In the genomic region with DNA sequence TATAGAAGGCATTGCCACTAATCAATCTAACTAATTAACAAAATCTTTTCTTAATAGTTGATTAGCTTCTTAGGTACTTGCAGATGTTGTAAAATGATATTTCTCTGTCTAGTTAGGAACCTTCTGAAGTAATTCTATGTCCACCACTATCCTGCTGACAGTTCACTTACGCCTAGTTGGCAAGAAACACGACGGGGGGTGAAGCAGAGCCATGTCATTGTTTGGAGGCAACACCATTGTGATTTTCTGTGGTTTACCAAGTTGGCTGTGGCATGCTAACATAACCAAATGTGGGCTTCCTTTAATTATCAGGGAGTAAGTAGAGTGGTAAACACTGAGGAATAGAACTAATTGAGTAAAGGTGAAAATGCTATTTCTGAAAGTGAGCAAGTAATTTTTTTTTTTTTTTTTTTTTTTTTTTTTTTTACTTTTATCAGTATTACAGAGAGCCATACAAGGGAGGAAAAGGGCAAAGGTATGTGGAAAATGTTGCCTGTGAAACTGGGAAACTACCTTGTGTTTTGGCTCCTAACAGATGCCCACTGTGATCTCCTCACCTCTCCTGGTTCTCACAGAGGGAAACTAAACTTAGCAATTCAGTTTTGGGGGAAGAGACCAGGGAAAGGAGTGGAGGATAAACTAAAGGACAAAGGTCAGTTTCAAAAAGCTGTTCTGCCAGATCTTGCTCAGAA, we compare ENCODE assay signal across 16 cellular contexts.
DNase-seq lines count a peak whose midpoint lies in the region; ATAC-seq, FAIRE-seq and TF ChIP-seq lines count a peak whose summit lies in the region.
"Had no signal": no experiment of that assay in that cellular context is flagged by ENCODE, and none has a peak within 500 bp of the region (broad histone marks: within the 10 kb centered on the region; RNA-seq: fewer than 3 reads in every experiment).

No MANE protein-coding gene starts in this region.

- H3K4me3 ChIP-seq in right atrium auricular region: no peak overlapping the region
- H3K4me3 ChIP-seq in cardiac fibroblast (replicated peaks in 1 of 2; ENCODE audit: low read depth in 2 of 2, low read length in 2 of 2): no peak overlapping the region
- H3K4me3 ChIP-seq in upper lobe of left lung: no peak overlapping the region
- H3K4me3 ChIP-seq: A549, thoracic aorta had no signal

- DNase-seq in left cardiac atrium: no peak
- DNase-seq in right atrium auricular region (ENCODE audit: low spot score): no peak
- DNase-seq in cardiac fibroblast (ENCODE audit: low read depth in 2 of 2): peak; percentile 54 to 67
- DNase-seq in lung microvascular endothelial cell (ENCODE audit: low read depth in 2 of 2): peak; percentile 64 to 92
- DNase-seq in upper lobe of left lung: no peak
- no peak for DNase-seq in HUDEP-2 (lab: John Stamatoyannopoulos, UW; ENCODE audit: unreplicated experiment in 76 of 76)
- DNase-seq in urothelium cell line (ENCODE audit: low spot score): no peak
- DNase-seq: activated CD8-positive, alpha-beta T cell treated with anti-CD3 and anti-CD28 coated beads for 36 hours; NCI-H1930; NCI-H82; occipital lobe; SIG-M5; stimulated activated CD4-positive, alpha-beta T cell treated with anti-CD3 and anti-CD28 coated beads, Interleukin-15, amount 100 ng/mL, for 24 hours had no signal

- H3K27me3 ChIP-seq in right atrium auricular region (no peaks in the 10 kb centered on the region), upper lobe of left lung (no peaks in the 10 kb centered on the region)

- no peak for TF ChIP-seq CTCF in right atrium auricular region (IDR thresholded peaks at IDR 0.05)
- TF ChIP-seq CTCF in cardiac fibroblast (IDR thresholded peaks at IDR 0.05; ENCODE audit: low read depth, low read length): no peak
- TF ChIP-seq CTCF in upper lobe of left lung (IDR thresholded peaks at IDR 0.05): no peak

- ATAC-seq in left cardiac atrium: peak; percentile 50 to 60
- ATAC-seq in upper lobe of left lung (ENCODE audit: low FRiP score in 2 of 2): no peak
- ATAC-seq in HG03457 (IDR thresholded peaks at IDR 0.05; ENCODE audit: unreplicated experiment): no peak
- ATAC-seq: A549; activated CD8-positive, alpha-beta T cell treated with anti-CD3 and anti-CD28 coated beads for 36 hours had no signal

- FAIRE-seq in urothelium cell line (lab: Jason Lieb, UNC): no peak
- FAIRE-seq: A549 had no signal

- WGBS in upper lobe of left lung, 2 donors: 10 to 32% methylated on average over 3 of the region's 3 CpGs

- no peaks in the 10 kb centered on the region for H3K36me3 ChIP-seq in right atrium auricular region
- no peaks in the 10 kb centered on the region for H3K36me3 ChIP-seq in upper lobe of left lung
- H3K36me3 ChIP-seq: thoracic aorta had no signal

- TF ChIP-seq EP300 in upper lobe of left lung (IDR thresholded peaks at IDR 0.05): no peak

- no peak for TF ChIP-seq POLR2A in upper lobe of left lung (IDR thresholded peaks at IDR 0.05)

- H3K4me1 ChIP-seq in right atrium auricular region: no peaks in the 10 kb centered on the region
- H3K4me1 ChIP-seq in upper lobe of left lung: peaks cover 4 to 8% (median 5%) of the 10 kb centered on the region in 4 donors

- no peak overlapping the region for H3K27ac ChIP-seq in right atrium auricular region
- peak overlapping the region in 3 of 4 donors; percentile 7 to 67 (median 31) for H3K27ac ChIP-seq in upper lobe of left lung
- H3K27ac ChIP-seq: A549, thoracic aorta had no signal

- H3K9me3 ChIP-seq in right atrium auricular region (no peaks in the 10 kb centered on the region), upper lobe of left lung (no peaks in the 10 kb centered on the region)
- H3K9me3 ChIP-seq: A549, thoracic aorta had no signal

- intact Hi-C loops in left cardiac atrium (cut with DNase I): no loop called here

Comparison
In these comparisons a context has a peak if more than half of its experiments do, and no peak if none do; other contexts are left out.
1. ATAC-seq: peak in left cardiac atrium (2 of 2); none in upper lobe of left lung (0 of 2) and HG03457 (single experiment).
2. DNase-seq: peak in cardiac fibroblast (2 of 2) and lung microvascular endothelial cell (2 of 2); none in left cardiac atrium (single experiment), right atrium auricular region (single experiment), upper lobe of left lung (0 of 2), HUDEP-2 (0 of 76) and urothelium cell line (single experiment).
3. H3K27ac ChIP-seq: peak in upper lobe of left lung (3 of 4); none in right atrium auricular region (0 of 2).